In genomic region chr6:31680841-31681671, GRCh38 we compare ENCODE assay signal across 8 cellular contexts. TPM values are rescaled to one million over a fixed set of nuclear protein-coding genes. Genes with fewer than 3 reads are reported as not detected.
DNase-seq lines count a peak whose midpoint lies in the region; ATAC-seq lines count a peak whose summit lies in the region.

Gene LY6G5C (minus strand): TSS chr6:31681067. CDS start chr6:31680373, 694 bp downstream.

- DNase-seq in DMS 273 (lab: John Stamatoyannopoulos, UW; ENCODE audit: unreplicated experiment) (peak; percentile 87), HT1080 (ENCODE audit: low read depth) (peak; percentile 83), NOMO-1 treated with dmso at 0.1 percent for 144 hours (lab: John Stamatoyannopoulos, UW; ENCODE audit: unreplicated experiment) (peak; percentile 55), activated T-cell treated with anti-CD3 and anti-CD28 coated beads for 24 hours (ENCODE audit: low read depth) (peak; percentile 55), epidermal melanocyte (ENCODE audit: insufficient read length, low spot score) (peak; percentile 81), mesenteric fat pad (ENCODE audit: low spot score) (peak; percentile 91)
- peak; percentile 43 for DNase-seq in stimulated activated CD8-positive, alpha-beta memory T cell treated with anti-CD3 and anti-CD28 coated beads, Interleukin-7, amount 100 ng/mL, for 4 hours (ENCODE audit: low read depth in 2 of 2)

- no peak for ATAC-seq in HG03196 (IDR thresholded peaks at IDR 0.05; ENCODE audit: unreplicated experiment)

RNA-seq across cellular contexts. Expression of gene LY6G5C, which starts in this region (rescaled TPM):
- total RNA-seq in HT1080 (2014; rRNA removed; shearing (Covaris generic)), result 0.47 and 3.6 TPM in 2 replicates
- polyA plus RNA-seq in HT1080 (2015; cell fraction: cytosol; rRNA removed), result 2.5 and 3.5 TPM in 2 replicates
- polyA plus RNA-seq in HT1080 (2015; cell fraction: nucleus; rRNA removed), result 1.6 and 3.5 TPM in 2 replicates
- total RNA-seq in mesenteric fat pad, result 1.9 TPM
